Comparison of ENCODE assay signal across 9 cellular contexts in the genomic region with DNA sequence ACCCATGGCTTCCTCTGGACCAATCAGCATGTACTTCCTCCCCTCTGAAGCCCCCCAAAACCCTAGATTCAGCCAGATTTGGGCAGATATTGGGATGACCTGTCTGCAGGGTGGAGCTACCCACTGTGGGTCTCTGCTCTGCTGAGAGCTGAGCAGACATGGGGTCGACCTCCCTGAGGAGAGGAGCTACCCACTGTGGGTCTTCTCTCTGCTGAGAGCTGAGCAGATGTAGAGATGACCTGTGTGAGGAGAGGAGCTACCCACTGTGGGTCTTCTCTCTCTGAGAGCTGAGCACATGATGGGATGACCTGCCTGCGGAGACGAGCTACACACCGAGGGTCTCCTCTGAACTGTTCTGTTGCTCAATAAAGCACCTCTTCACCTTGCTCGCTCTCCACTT.
"Had no signal": no experiment of that assay in that cellular context is flagged by ENCODE, and none has a peak within 500 bp of the region (broad histone marks: within the 10 kb centered on the region; RNA-seq: fewer than 3 reads in every experiment).

No MANE protein-coding gene starts in this region.

- H3K27ac Mint-ChIP-seq: HFFc6, IgD-negative memory B cell had no signal

- H3K36me3 ChIP-seq: HAP-1 had no signal

- FAIRE-seq: HepG2 had no signal

- H3K9me3 Mint-ChIP-seq: HFFc6 had no signal

- H3K27ac ChIP-seq: GM23248, HL-60 had no signal

- H2AFZ ChIP-seq: GM23248 had no signal

- H3K4me3 ChIP-seq: GM23248, HAP-1 had no signal

- ATAC-seq: HCT116, HepG2 had no signal

- DNase-seq: GM23248, GOT3, H7, HFFc6 had no signal

- H3K9ac ChIP-seq: GM23248 had no signal

- H3K4me3 Mint-ChIP-seq: HFFc6, IgD-negative memory B cell had no signal

- H3K4me1 Mint-ChIP-seq: IgD-negative memory B cell had no signal
